Comparison of ENCODE assay signal across 9 cellular contexts in the genomic region with DNA sequence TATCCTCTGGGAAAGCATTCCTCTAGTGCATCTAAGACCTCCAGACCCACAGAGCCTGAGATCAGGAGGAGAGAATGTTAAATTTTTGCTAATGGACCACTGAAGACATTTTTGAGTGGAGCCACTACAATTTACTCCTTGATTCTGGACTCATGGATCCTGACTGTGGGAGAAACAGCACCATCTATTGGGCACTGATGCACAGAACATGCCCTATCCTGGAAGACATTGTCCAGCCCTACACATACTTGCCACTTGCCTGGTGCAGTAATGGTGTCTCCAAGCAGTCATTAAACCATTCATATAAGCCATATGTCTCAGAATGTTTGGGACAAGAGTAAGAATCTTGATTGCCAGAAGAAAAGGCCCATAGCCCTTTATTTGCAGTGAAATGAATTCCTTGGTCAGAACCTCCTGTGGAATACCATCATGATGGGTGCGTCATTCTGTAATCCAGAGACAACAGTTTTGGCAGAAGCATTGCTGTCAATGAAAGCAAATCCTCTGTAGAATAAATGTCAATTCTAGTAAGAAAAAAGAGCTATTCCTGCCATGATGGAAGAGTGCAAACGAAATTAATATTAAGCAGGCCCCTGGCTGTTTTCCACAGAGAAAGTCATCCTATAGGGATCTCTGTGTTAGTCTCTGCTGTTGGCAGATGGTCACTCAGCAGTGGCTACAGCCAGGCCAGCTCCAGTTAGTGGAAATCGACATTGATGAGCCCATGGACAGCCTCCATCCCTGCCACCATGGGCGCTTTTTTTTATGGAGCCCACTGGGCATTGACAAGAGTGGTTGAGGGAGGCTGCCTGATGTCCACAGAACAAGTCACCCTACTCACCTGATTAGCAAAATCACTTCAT. TPM values are rescaled to one million over a fixed set of nuclear protein-coding genes. Genes with fewer than 3 reads are reported as not detected.
DNase-seq lines count a peak whose midpoint lies in the region; ATAC-seq, FAIRE-seq and TF ChIP-seq lines count a peak whose summit lies in the region.
"Had no signal": no experiment of that assay in that cellular context is flagged by ENCODE, and none has a peak within 500 bp of the region (broad histone marks: within the 10 kb centered on the region; RNA-seq: fewer than 3 reads in every experiment).

No MANE protein-coding gene starts in this region.

- H3K27me3 ChIP-seq in lung (ENCODE audit: control insufficient read depth, insufficient read depth), result no peaks in the 10 kb centered on the region

- peak; percentile 90 for FAIRE-seq in D721Med (lab: Jason Lieb, UNC)

- peak; percentile 88 for TF ChIP-seq CTCF in D721Med (IDR thresholded peaks at IDR 0.05; ENCODE audit: insufficient read depth, missing control alignments)
- no peak for TF ChIP-seq CTCF in lung (IDR thresholded peaks at IDR 0.05; ENCODE audit: control extremely low read depth, extremely low read depth)

- no peak for DNase-seq in D721Med (ENCODE audit: insufficient read length, low spot score)
- peak; percentile 50 for DNase-seq in HCEC 1CT
- DNase-seq in RPMI8226, result peak; percentile 16
- peak; percentile 26 to 49 for DNase-seq in dermis microvascular lymphatic vessel endothelial cell (ENCODE audit: low read depth in 2 of 2)
- DNase-seq in lung (ENCODE audit: low spot score), result peak; percentile 39
- DNase-seq in activated gamma-delta T cell treated with Interleukin-2 at 50 U/mL for 16 hours, result no peak
- DNase-seq in cortex of kidney (lab: John Stamatoyannopoulos, UW), result no peak
- DNase-seq in NCI-H1436 treated with DMSO at 0.1 percent for 48 hours (lab: John Stamatoyannopoulos, UW), result no peak

- no peak for ATAC-seq in lung (ENCODE audit: insufficient read depth, low FRiP score)

- H3K4me3 ChIP-seq in lung, result no peak overlapping the region

- H3K27ac ChIP-seq in lung (ENCODE audit: low read depth in 1 of 2, low read length in 1 of 2), result no peak overlapping the region

- H3K9me3 ChIP-seq in lung (ENCODE audit: control insufficient read depth in 2 of 2, insufficient read depth in 1 of 2, low read length in 1 of 2), result no peaks in the 10 kb centered on the region

- no peaks in the 10 kb centered on the region for H3K4me1 ChIP-seq in lung (ENCODE audit: control insufficient read depth in 2 of 2, insufficient read depth in 2 of 2, low read length in 2 of 2)

- WGBS in lung, 2 donors, result 73 to 81% methylated on average over 4 of the region's 4 CpGs

- no peaks in the 10 kb centered on the region for H3K36me3 ChIP-seq in lung (ENCODE audit: control insufficient read depth in 2 of 2, insufficient read depth in 2 of 2, low read length in 2 of 2)

RNA-seq across cellular contexts. Expression of a gene that starts 43.5 kb away (rescaled TPM):
- total RNA-seq in dermis microvascular lymphatic vessel endothelial cell, result not detected in 2 replicates
- total RNA-seq in lung, result under 1 TPM in 1 of 2 donors, not detected in 1; 0.80 TPM
- 1 to 10 TPM in 1 of 2 donors, under 1 TPM in 1; 0.56 to 7.0 TPM for polyA plus RNA-seq in lung
- total RNA-seq: T-helper 2 cell treated with Interferon-gamma antibody and Interleukin-4, amounts not matched to agents 100 ng/mL and 5 ng/mL, for 36 hours had no signal

Comparison
In these comparisons a context has a peak if more than half of its experiments do, and no peak if none do; other contexts are left out.
1. DNase-seq: peak in HCEC 1CT (single experiment), RPMI8226 (single experiment), dermis microvascular lymphatic vessel endothelial cell (2 of 2) and lung (single experiment); none in D721Med (single experiment), activated gamma-delta T cell treated with Interleukin-2 at 50 U/mL for 16 hours (single experiment), cortex of kidney (single experiment) and NCI-H1436 treated with DMSO at 0.1 percent for 48 hours (single experiment).